ENCODE assay signal across 28 cellular contexts in the genomic region with DNA sequence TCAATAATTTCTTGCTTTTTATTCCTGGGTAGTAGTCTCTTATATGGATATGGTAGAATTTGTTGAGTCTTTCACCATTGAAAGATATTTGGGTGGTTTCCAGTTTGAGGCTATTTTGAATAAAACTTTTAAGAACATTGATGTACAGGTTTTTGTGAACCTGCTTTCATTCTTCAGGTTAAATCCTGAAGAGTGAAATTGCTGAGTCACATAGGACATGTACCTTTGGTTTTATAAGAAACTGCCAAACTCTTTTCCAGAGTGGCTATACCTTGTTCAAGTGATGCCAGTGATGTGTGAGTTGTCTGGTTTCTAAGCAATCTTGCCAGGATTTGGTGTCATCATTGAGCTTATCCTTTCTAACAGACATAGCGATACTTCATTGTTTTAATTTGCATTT.
"Had no signal": no experiment of that assay in that cellular context is flagged by ENCODE, and none has a peak within 500 bp of the region (broad histone marks: within the 10 kb centered on the region; RNA-seq: fewer than 3 reads in every experiment).

No MANE protein-coding gene starts in this region.

- H3K36me3 Mint-ChIP-seq: brain had no signal

- FAIRE-seq: astrocyte, colon had no signal

- H3K36me3 ChIP-seq: cardiac muscle cell, SJCRH30, WERI-Rb-1 had no signal

- H3K4me3 Mint-ChIP-seq: activated CD4-positive, alpha-beta memory T cell treated with anti-CD3 and anti-CD28 coated beads, Interleukin-2, amount 10 ng/mL, durations not matched to agents 7 days and 5 days; activated CD4-positive, alpha-beta T cell treated with anti-CD3 and anti-CD28 coated beads for 36 hours; activated naive CD4-positive, alpha-beta T cell treated with anti-CD3 and anti-CD28 coated beads for 36 hours; activated naive CD8-positive, alpha-beta T cell; activated T-helper 17 cell treated with anti-CD3 and anti-CD28 coated beads, Interleukin-2, amount 50 U/mL, for 72 hours; brain had no signal

- H3K4me1 ChIP-seq: SJCRH30 had no signal

- H3K27ac Mint-ChIP-seq: activated CD4-positive, alpha-beta memory T cell treated with anti-CD3 and anti-CD28 coated beads, Interleukin-2, amount 10 ng/mL, durations not matched to agents 7 days and 5 days; activated CD4-positive, alpha-beta T cell treated with anti-CD3 and anti-CD28 coated beads for 36 hours; activated naive CD4-positive, alpha-beta T cell treated with anti-CD3 and anti-CD28 coated beads for 36 hours; activated naive CD8-positive, alpha-beta T cell; activated T-helper 17 cell treated with anti-CD3 and anti-CD28 coated beads, Interleukin-2, amount 50 U/mL, for 72 hours had no signal

- H3K27ac ChIP-seq: cardiac muscle cell, RWPE1, SJCRH30, WERI-Rb-1 had no signal

- ATAC-seq: activated CD4-positive, alpha-beta T cell treated with anti-CD3 and anti-CD28 coated beads for 36 hours; activated T-helper 17 cell treated with anti-CD3 and anti-CD28 coated beads, Interleukin-2, amount 50 U/mL, for 72 hours; Panc1 had no signal

- H3K27me3 ChIP-seq: cardiac muscle cell, SJCRH30 had no signal

- H3K27me3 Mint-ChIP-seq: activated CD4-positive, alpha-beta T cell treated with anti-CD3 and anti-CD28 coated beads for 36 hours; activated naive CD8-positive, alpha-beta T cell; activated T-helper 17 cell treated with anti-CD3 and anti-CD28 coated beads, Interleukin-2, amount 50 U/mL, for 72 hours had no signal

- H3K4me3 ChIP-seq: cardiac muscle cell, SJCRH30 had no signal

- H3K9me3 ChIP-seq: SJCRH30, SK-N-SH had no signal

- H3K9me2 ChIP-seq: SK-N-SH had no signal

- H3K9me3 Mint-ChIP-seq: activated CD4-positive, alpha-beta memory T cell treated with anti-CD3 and anti-CD28 coated beads, Interleukin-2, amount 10 ng/mL, durations not matched to agents 7 days and 5 days; activated naive CD4-positive, alpha-beta T cell treated with anti-CD3 and anti-CD28 coated beads for 36 hours; activated T-helper 17 cell treated with anti-CD3 and anti-CD28 coated beads, Interleukin-2, amount 50 U/mL, for 72 hours; brain had no signal

- H3K9ac ChIP-seq: SK-N-SH had no signal

- H3K4me2 ChIP-seq: SK-N-SH had no signal

- DNase-seq: activated CD4-positive, alpha-beta memory T cell treated with anti-CD3 and anti-CD28 coated beads, Interleukin-2, amount 10 ng/mL, durations not matched to agents 7 days and 5 days; activated CD4-positive, alpha-beta T cell treated with anti-CD3 and anti-CD28 coated beads for 36 hours; activated CD4-positive, alpha-beta T cell treated with anti-CD3 and anti-CD28 coated beads, Interleukin-2, amount 50 U/mL, for 1 hour; activated gamma-delta T cell; activated naive CD4-positive, alpha-beta T cell treated with anti-CD3 and anti-CD28 coated beads for 36 hours; activated T-cell treated with anti-CD3 and anti-CD28 coated beads for 4 hours; activated T-cell treated with anti-CD3 and anti-CD28 coated beads, Interleukin-2, amount 50 U/mL, for 48 hours; amygdala; NCI-H1048; NCI-H1930; NCI-H345; NCI-H510A treated with DMSO at 0.1 percent for 48 hours; NCI-H69; NK-92 treated with Interleukin-12 subunit alpha and Interleukin-12 subunit beta, amount 100 ng/mL, for 24 hours; OCI-M1; Right ventricle myocardium superior; SJCRH30; SK-N-SH; T-helper 1 cell; WERI-Rb-1 had no signal
